2 cellular contexts compared by ENCODE assay signal in the genomic region with DNA sequence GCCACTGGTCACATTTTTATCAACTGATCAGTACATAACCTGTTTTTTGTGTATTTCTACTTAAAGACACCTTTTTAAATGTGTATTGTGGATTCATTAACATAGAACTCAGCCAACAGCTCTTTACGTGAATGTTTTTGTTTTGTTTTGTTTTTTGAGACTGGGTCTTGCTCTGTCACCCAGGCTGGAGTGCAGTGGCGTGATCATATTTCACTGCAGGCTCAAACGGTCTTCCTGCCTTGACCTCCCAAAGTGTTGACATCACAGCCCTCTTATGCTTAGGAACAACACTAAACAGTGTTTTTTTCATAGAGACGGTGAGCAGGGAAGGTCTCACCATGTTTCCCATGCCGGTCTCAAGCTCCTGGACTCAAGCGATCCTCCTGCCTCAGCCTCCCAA.
TF ChIP-seq lines count a peak whose summit lies in the region.

No MANE protein-coding gene starts in this region.

TF ChIP-seq in HepG2, 621 proteins besides CTCF, POLR2A, EP300 and RAD21:
- TF ChIP-seq SP1 (IDR thresholded peaks at IDR 0.05) (no peak), SP1 (CRISPR knock-in tag; IDR thresholded peaks at IDR 0.05) (no peak)

TF ChIP-seq in WTC11, 78 proteins besides CTCF, POLR2A, EP300 and RAD21:
- TF ChIP-seq, protein P1, sequence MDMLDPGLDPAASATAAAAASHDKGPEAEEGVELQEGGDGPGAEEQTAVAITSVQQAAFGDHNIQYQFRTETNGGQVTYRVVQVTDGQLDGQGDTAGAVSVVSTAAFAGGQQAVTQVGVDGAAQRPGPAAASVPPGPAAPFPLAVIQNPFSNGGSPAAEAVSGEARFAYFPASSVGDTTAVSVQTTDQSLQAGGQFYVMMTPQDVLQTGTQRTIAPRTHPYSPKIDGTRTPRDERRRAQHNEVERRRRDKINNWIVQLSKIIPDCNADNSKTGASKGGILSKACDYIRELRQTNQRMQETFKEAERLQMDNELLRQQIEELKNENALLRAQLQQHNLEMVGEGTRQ (CRISPR knock-in tag; IDR thresholded peaks at IDR 0.05): no peak
- no peak for TF ChIP-seq RELA (CRISPR knock-in tag; IDR thresholded peaks at IDR 0.05; ENCODE audit: borderline replicate concordance)
- TF ChIP-seq KAT7 (CRISPR knock-in tag; IDR thresholded peaks at IDR 0.05; ENCODE audit: borderline replicate concordance): no peak
- TF ChIP-seq ETV6 (CRISPR knock-in tag; IDR thresholded peaks at IDR 0.05): no peak
